ENCODE assay signal across 10 cellular contexts in genomic region chr19:37966211-37967072, GRCh38. TPM values are rescaled to one million over a fixed set of nuclear protein-coding genes. Genes with fewer than 3 reads are reported as not detected.
DNase-seq lines count a peak whose midpoint lies in the region; ATAC-seq and TF ChIP-seq lines count a peak whose summit lies in the region.
"Had no signal": no experiment of that assay in that cellular context is flagged by ENCODE, and none has a peak within 500 bp of the region (broad histone marks: within the 10 kb centered on the region; RNA-seq: fewer than 3 reads in every experiment).

No MANE protein-coding gene starts in this region.

- H3K36me3 ChIP-seq in SJCRH30 (0 out of 2 replicates have a peak, but pooled peaks cover 4% of the 10 kb centered on the region), esophagus muscularis mucosa (no peaks in the 10 kb centered on the region), brain microvascular endothelial cell (replicated peaks) (peaks cover 3% of the 10 kb centered on the region)

- intact Hi-C loops in esophagus muscularis mucosa (cut with DNase I): no loop called here

- H3K27ac ChIP-seq in SJCRH30 (peak overlapping the region; percentile 15; the same call in 1 of the 2 replicates), foreskin keratinocyte (no peak overlapping the region), skin epidermis (peak overlapping the region in 16 of 21 experiments; percentile 4 to 76 (median 56)), esophagus muscularis mucosa (replicated peaks in 1 of 4) (no peak overlapping the region), brain microvascular endothelial cell (no peak overlapping the region)

- in situ Hi-C loops in brain microvascular endothelial cell (cut with HindIII; ENCODE audit: low pct_ligation_motif_present, low sequenced_read_pairs): no loop called here

- DNase-seq in NCI-H2196 (lab: John Stamatoyannopoulos, UW; ENCODE audit: unreplicated experiment): peak; percentile 21
- no peak for DNase-seq in NCI-H2196 treated with DMSO at 0.1 percent for 48 hours (lab: John Stamatoyannopoulos, UW; ENCODE audit: unreplicated experiment)
- DNase-seq in SJCRH30: peak in 1 of 2 experiments; percentile 14
- peak; percentile 65 to 83 for DNase-seq in foreskin keratinocyte
- no peak for DNase-seq in esophagus muscularis mucosa (ENCODE audit: extremely low spot score)
- no peak for DNase-seq in CD1c-positive myeloid dendritic cell (ENCODE audit: extremely low spot score)
- no peak for DNase-seq in brain microvascular endothelial cell
- DNase-seq: MV-4-11 had no signal

- H3K4me1 ChIP-seq in SJCRH30: 0 out of 2 replicates have a peak, but pooled peaks cover 3% of the 10 kb centered on the region
- peaks cover 18% of the 10 kb centered on the region for H3K4me1 ChIP-seq in foreskin keratinocyte
- H3K4me1 ChIP-seq in esophagus muscularis mucosa: no peaks in the 10 kb centered on the region

- peaks cover 10% of the 10 kb centered on the region for H3K9me3 ChIP-seq in SJCRH30 (replicated peaks)
- peaks cover 0 to 13% (median 11%) of the 10 kb centered on the region in 4 donors for H3K9me3 ChIP-seq in esophagus muscularis mucosa

- TF ChIP-seq CTCF in foreskin keratinocyte (conservative IDR thresholded peaks at IDR 0.05): no peak
- TF ChIP-seq CTCF in esophagus muscularis mucosa (IDR thresholded peaks at IDR 0.05): no peak
- no peak for TF ChIP-seq CTCF in brain microvascular endothelial cell (IDR thresholded peaks at IDR 0.05; ENCODE audit: low read depth, low read length, missing control alignments)

- TF ChIP-seq POLR2A in esophagus muscularis mucosa (IDR thresholded peaks at IDR 0.05; ENCODE audit: low read depth): no peak

- peak; percentile 58 for ATAC-seq in foreskin keratinocyte

- H3K4me3 ChIP-seq in SJCRH30: no peak overlapping the region
- no peak overlapping the region for H3K4me3 ChIP-seq in skin epidermis
- H3K4me3 ChIP-seq in esophagus muscularis mucosa: no peak overlapping the region
- H3K4me3 ChIP-seq in brain microvascular endothelial cell (ENCODE audit: low read depth, low read length): no peak overlapping the region
- H3K4me3 ChIP-seq: dorsolateral prefrontal cortex had no signal

- WGBS in esophagus muscularis mucosa: 84% methylated on average over 16 of the region's 17 CpGs

- no peak for TF ChIP-seq EP300 in esophagus muscularis mucosa (IDR thresholded peaks at IDR 0.05)

- H3K27me3 ChIP-seq in SJCRH30 (no peaks in the 10 kb centered on the region), foreskin keratinocyte (no peaks in the 10 kb centered on the region), esophagus muscularis mucosa (no peaks in the 10 kb centered on the region), brain microvascular endothelial cell (replicated peaks) (no peaks in the 10 kb centered on the region)
- H3K27me3 ChIP-seq: dorsolateral prefrontal cortex had no signal

RNA-seq across cellular contexts. Expression of gene SIPA1L3, which starts 59.4 kb away (rescaled TPM):
- 17.8 and 19.8 TPM in 2 replicates for total RNA-seq in SJCRH30 (2014; rRNA removed; shearing (Covaris generic))
- total RNA-seq in foreskin keratinocyte (17.2 and 17.7 TPM in 2 replicates), esophagus muscularis mucosa (10 to 100 TPM; 10.4 to 17.9 (median 13.2) TPM)
- polyA plus RNA-seq in foreskin keratinocyte: 3.0 and 3.8 TPM in 2 replicates

Comparison
In these comparisons a context has a peak if more than half of its experiments do, and no peak if none do; other contexts are left out.
1. DNase-seq: peak in NCI-H2196 (single experiment) and foreskin keratinocyte (2 of 2); none in NCI-H2196 treated with DMSO at 0.1 percent for 48 hours (single experiment), esophagus muscularis mucosa (single experiment), CD1c-positive myeloid dendritic cell (single experiment) and brain microvascular endothelial cell (single experiment).
2. H3K27ac ChIP-seq: peak in SJCRH30 (single experiment) and skin epidermis (16 of 21); none in foreskin keratinocyte (single experiment), esophagus muscularis mucosa (0 of 4) and brain microvascular endothelial cell (single experiment).